Comparison of ENCODE assay signal across 9 cellular contexts in the genomic region with DNA sequence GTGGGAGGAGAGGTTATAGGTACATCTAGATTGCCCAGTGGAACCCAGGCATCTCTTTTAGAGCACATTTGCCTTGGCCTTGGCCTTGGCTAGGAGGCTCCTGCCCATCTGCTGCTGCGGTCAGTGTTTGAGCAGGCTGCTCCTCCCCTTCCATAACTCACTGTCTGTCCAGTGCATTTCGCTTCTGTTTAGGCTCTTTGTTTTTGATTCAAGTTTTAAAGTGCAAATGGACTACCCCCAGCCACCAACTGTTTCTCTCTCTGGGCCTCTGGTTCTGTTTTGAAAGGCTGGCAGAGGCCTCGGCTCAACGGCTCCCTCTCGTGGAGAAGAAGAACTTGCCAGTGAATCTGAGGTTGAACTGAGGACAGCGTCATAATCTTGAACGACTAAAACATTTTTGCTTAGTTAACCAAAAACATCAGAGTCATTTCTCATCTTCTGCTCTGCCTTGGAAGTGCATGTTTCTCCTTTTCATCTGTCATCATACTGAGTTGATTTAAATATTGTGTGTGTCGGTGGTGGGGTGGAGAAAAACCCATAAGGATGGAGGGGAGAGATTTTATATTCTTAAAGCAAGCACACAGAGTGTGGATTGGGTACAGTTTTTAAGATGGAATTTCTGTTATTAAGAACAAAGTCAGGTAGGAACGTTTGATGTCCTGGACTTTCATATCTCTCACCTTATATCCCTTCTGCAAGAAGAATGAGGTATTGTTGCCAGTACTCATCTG.
DNase-seq lines count a peak whose midpoint lies in the region; ATAC-seq and TF ChIP-seq lines count a peak whose summit lies in the region.
"Had no signal": no experiment of that assay in that cellular context is flagged by ENCODE, and none has a peak within 500 bp of the region (broad histone marks: within the 10 kb centered on the region; RNA-seq: fewer than 3 reads in every experiment).

No MANE protein-coding gene starts in this region.

- H3K9me3 ChIP-seq in SK-N-SH (no peaks in the 10 kb centered on the region), trophoblast cell (ENCODE audit: insufficient read depth, low read depth, low read length) (no peaks in the 10 kb centered on the region)

- H3K4me1 ChIP-seq in SK-N-SH (ENCODE audit: control insufficient read depth in 1 of 2, insufficient read depth in 2 of 2, low read depth in 1 of 2, low read length in 1 of 2) (peaks cover 3 to 19% of the 10 kb centered on the region in 2 experiments; a peak in 2 of 4 replicates), trophoblast cell (ENCODE audit: control insufficient read depth in 1 of 2, insufficient read depth in 2 of 2, low read length in 2 of 2) (no peaks in the 10 kb centered on the region)

- no peaks in the 10 kb centered on the region for H3K9me3 Mint-ChIP-seq in type B pancreatic cell

- peaks cover 37% of the 10 kb centered on the region for H3K4me1 Mint-ChIP-seq in type B pancreatic cell (ENCODE audit: unreplicated experiment)

- peaks cover 2% of the 10 kb centered on the region; the same call in 1 of the 2 replicates for H4K20me1 ChIP-seq in SK-N-SH (ENCODE audit: insufficient read depth)

- H4K12ac ChIP-seq in trophoblast cell (ENCODE audit: low read depth, low read length), result no peak overlapping the region

- H3K27ac ChIP-seq in SK-N-SH (ENCODE audit: low read depth in 2 of 2, low read length in 1 of 2), result no peak overlapping the region
- H3K27ac ChIP-seq in trophoblast cell (ENCODE audit: low read depth, low read length), result no peak overlapping the region
- H3K27ac ChIP-seq: epithelial cell of prostate had no signal

- H3K27ac Mint-ChIP-seq in type B pancreatic cell, result peak overlapping the region; percentile 44

- no peak overlapping the region for H2AFZ ChIP-seq in SK-N-SH (ENCODE audit: low read depth)
- H2AFZ ChIP-seq in trophoblast cell (ENCODE audit: insufficient read depth, low read length, poor library complexity), result no peak overlapping the region

- TF ChIP-seq CTCF in SK-N-SH (IDR thresholded peaks at IDR 0.05), result peak; percentile 95
- TF ChIP-seq CTCF in type B pancreatic cell (conservative IDR thresholded peaks at IDR 0.05), result peak; percentile 93

- no peak overlapping the region for H3K4ac ChIP-seq in trophoblast cell (ENCODE audit: low read depth, low read length)

- H3K18ac ChIP-seq in trophoblast cell (ENCODE audit: low read length), result no peak overlapping the region

- H3K23ac ChIP-seq in trophoblast cell (ENCODE audit: low read length), result no peak overlapping the region

- H3K27me3 ChIP-seq in SK-N-SH (ENCODE audit: insufficient read depth) (no peaks in the 10 kb centered on the region), trophoblast cell (ENCODE audit: insufficient read depth, low read length) (no peaks in the 10 kb centered on the region)

- peaks cover 0 to 13% of the 10 kb centered on the region in 2 experiments for H3K36me3 ChIP-seq in SK-N-SH (replicated peaks in 1 of 2; ENCODE audit: control insufficient read depth in 1 of 2, insufficient read depth in 2 of 2, low read length in 1 of 2)
- peaks cover 29 to 31% of the 10 kb centered on the region in 2 experiments for H3K36me3 ChIP-seq in trophoblast cell (ENCODE audit: control insufficient read depth in 1 of 2, insufficient read depth in 2 of 2, low read length in 2 of 2)

- H3K9me2 ChIP-seq in SK-N-SH, result no peaks in the 10 kb centered on the region

- POLR2A ChIA-PET in SK-N-SH (lab: Yijun Ruan, JAX), result no interaction called here

- no peaks in the 10 kb centered on the region for H3F3A ChIP-seq in SK-N-SH (replicated peaks; ENCODE audit: insufficient read depth)

- 24% methylated on average over 9 of the region's 9 CpGs for WGBS in SK-N-SH (ENCODE audit: low lambda C conversion rate)
- no CpG with 5 or more reads among the region's 9 CpGs for whole genome bisulfite sequencing in trophoblast cell (ENCODE audit: extremely low coverage, insufficient coverage, insufficient read length)

- no peak overlapping the region for H3K4me3 Mint-ChIP-seq in type B pancreatic cell

- H3K27me3 Mint-ChIP-seq in type B pancreatic cell, result no peaks in the 10 kb centered on the region

- CTCF ChIA-PET in SK-N-SH (lab: Yijun Ruan, JAX), result interaction anchor here (0.8 to 2.5 kb wide), 15 partner anchors 10 to 132 kb away, joined by 3 to 15 read pairs (median 4); no protein-coding TSS in a partner anchor

- no peak overlapping the region for H2BK120ac ChIP-seq in trophoblast cell (ENCODE audit: insufficient read depth, low read length, poor library complexity)

- H3K4me3 ChIP-seq in SK-N-SH (ENCODE audit: low read depth in 2 of 2, low read length in 1 of 2) (no peak overlapping the region; a peak in 1 of 4 replicates), trophoblast cell (ENCODE audit: low read depth, low read length) (no peak overlapping the region)

- peaks cover 23% of the 10 kb centered on the region for H3K36me3 Mint-ChIP-seq in type B pancreatic cell

- no peak overlapping the region for H4K8ac ChIP-seq in trophoblast cell (ENCODE audit: low read depth, low read length)

- no peak for TF ChIP-seq EP300 in SK-N-SH (IDR thresholded peaks at IDR 0.05; ENCODE audit: borderline replicate concordance in 1 of 2, low read depth in 1 of 2, low read length in 1 of 2)

- H3K79me2 ChIP-seq in SK-N-SH (ENCODE audit: insufficient read depth) (no peaks in the 10 kb centered on the region), trophoblast cell (ENCODE audit: control insufficient read depth, insufficient read depth, low read length, poor library complexity) (no peaks in the 10 kb centered on the region)

- peak; percentile 24 for DNase-seq in DMS 273 treated with DMSO at 0.1 percent for 48 hours (lab: John Stamatoyannopoulos, UW)
- DNase-seq in HT1080 (ENCODE audit: low read depth), result peak; percentile 46
- DNase-seq in SK-N-SH, result peak; percentile 70
- DNase-seq in activated naive CD4-positive, alpha-beta T cell treated with anti-CD3 and anti-CD28 coated beads, Interleukin-2, amount 50 U/mL, for 16 hours, result peak; percentile 75
- peak; percentile 66 for DNase-seq in germinal center (ENCODE audit: low spot score)
- peak; percentile 64 to 85 for DNase-seq in trophoblast cell
- no peak for DNase-seq in type B pancreatic cell (ENCODE audit: extremely low spot score, unreplicated experiment)

- H3K79me1 ChIP-seq in trophoblast cell (ENCODE audit: low read length), result no peaks in the 10 kb centered on the region

- no peak overlapping the region for H4K91ac ChIP-seq in trophoblast cell (ENCODE audit: low read depth, low read length)

- H2BK5ac ChIP-seq in trophoblast cell (ENCODE audit: low read depth, low read length, poor library complexity), result no peak overlapping the region

- H2BK12ac ChIP-seq in trophoblast cell (ENCODE audit: low read length), result no peak overlapping the region

- H3K9ac ChIP-seq in SK-N-SH (no peak overlapping the region), trophoblast cell (ENCODE audit: low read length) (no peak overlapping the region)

- no peak overlapping the region for H2AK5ac ChIP-seq in trophoblast cell (ENCODE audit: low read length)

- peak; percentile 85 for TF ChIP-seq RAD21 in SK-N-SH (IDR thresholded peaks at IDR 0.05; ENCODE audit: low read length)

- no peak overlapping the region for H3K4me2 ChIP-seq in SK-N-SH
- no peak overlapping the region for H3K4me2 ChIP-seq in trophoblast cell (ENCODE audit: low read length)

- no peak for ATAC-seq in HG03571 (IDR thresholded peaks at IDR 0.05; ENCODE audit: unreplicated experiment)

- no peak overlapping the region for H3K14ac ChIP-seq in trophoblast cell (ENCODE audit: low read length)

TF ChIP-seq in SK-N-SH, 30 proteins besides CTCF, POLR2A, EP300 and RAD21:
- no peak for TF ChIP-seq TCF12 (IDR thresholded peaks at IDR 0.05)
- no peak for TF ChIP-seq USF2 (IDR thresholded peaks at IDR 0.05; ENCODE audit: borderline replicate concordance, low read depth, low read length)
- no peak for TF ChIP-seq GABPA (IDR thresholded peaks at IDR 0.05; ENCODE audit: low read depth)
- TF ChIP-seq POLR2AphosphoS5 (IDR thresholded peaks at IDR 0.05; ENCODE audit: low read depth, low read length), result no peak
- peak; percentile 78 for TF ChIP-seq SMC3 (IDR thresholded peaks at IDR 0.05; ENCODE audit: low read depth, low read length)
- TF ChIP-seq MXI1 (IDR thresholded peaks at IDR 0.05; ENCODE audit: low read depth, low read length), result no peak
- TF ChIP-seq USF1 (IDR thresholded peaks at IDR 0.05; ENCODE audit: borderline replicate concordance, low read depth), result no peak
- TF ChIP-seq, protein P1, sequence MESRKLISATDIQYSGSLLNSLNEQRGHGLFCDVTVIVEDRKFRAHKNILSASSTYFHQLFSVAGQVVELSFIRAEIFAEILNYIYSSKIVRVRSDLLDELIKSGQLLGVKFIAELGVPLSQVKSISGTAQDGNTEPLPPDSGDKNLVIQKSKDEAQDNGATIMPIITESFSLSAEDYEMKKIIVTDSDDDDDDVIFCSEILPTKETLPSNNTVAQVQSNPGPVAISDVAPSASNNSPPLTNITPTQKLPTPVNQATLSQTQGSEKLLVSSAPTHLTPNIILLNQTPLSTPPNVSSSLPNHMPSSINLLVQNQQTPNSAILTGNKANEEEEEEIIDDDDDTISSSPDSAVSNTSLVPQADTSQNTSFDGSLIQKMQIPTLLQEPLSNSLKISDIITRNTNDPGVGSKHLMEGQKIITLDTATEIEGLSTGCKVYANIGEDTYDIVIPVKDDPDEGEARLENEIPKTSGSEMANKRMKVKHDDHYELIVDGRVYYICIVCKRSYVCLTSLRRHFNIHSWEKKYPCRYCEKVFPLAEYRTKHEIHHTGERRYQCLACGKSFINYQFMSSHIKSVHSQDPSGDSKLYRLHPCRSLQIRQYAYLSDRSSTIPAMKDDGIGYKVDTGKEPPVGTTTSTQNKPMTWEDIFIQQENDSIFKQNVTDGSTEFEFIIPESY (IDR thresholded peaks at IDR 0.05; ENCODE audit: borderline replicate concordance, low read depth), result no peak
